ENCODE assay signal across 8 cellular contexts in genomic region chr4:17636696-17637351, GRCh38. TPM values are rescaled to one million over a fixed set of nuclear protein-coding genes. Genes with fewer than 3 reads are reported as not detected.
DNase-seq lines count a peak whose midpoint lies in the region; ATAC-seq and TF ChIP-seq lines count a peak whose summit lies in the region.

No MANE protein-coding gene starts in this region.

- peaks cover 0 to 1% of the 10 kb centered on the region in 2 donors for H3K9me3 ChIP-seq in breast epithelium

- H3K4me3 Mint-ChIP-seq in WTC11: no peak overlapping the region

- H3K27ac ChIP-seq in breast epithelium: no peak overlapping the region

- 0 out of 2 replicates have a peak, but pooled peaks cover 3% of the 10 kb centered on the region for H3K4me1 Mint-ChIP-seq in WTC11

- intact Hi-C loops in breast epithelium (cut with DNase I; ENCODE audit: low total_unique reads): no loop called here

- no peaks in the 10 kb centered on the region for H3K27me3 ChIP-seq in breast epithelium

- no peaks in the 10 kb centered on the region for H3K4me1 ChIP-seq in breast epithelium

- peak; percentile 91 for TF ChIP-seq CTCF in WTC11 (IDR thresholded peaks at IDR 0.05)
- TF ChIP-seq CTCF in breast epithelium (IDR thresholded peaks at IDR 0.05): peak in 2 of 3 donors; percentile 72 to 77

- ATAC-seq in HG02884 (IDR thresholded peaks at IDR 0.05; ENCODE audit: unreplicated experiment) (peak; percentile 90), WTC11 (peak; percentile 94)

- H3K27ac Mint-ChIP-seq in WTC11: peak overlapping the region; percentile 94

- H3K27me3 Mint-ChIP-seq in WTC11 (ENCODE audit: low read depth): no peaks in the 10 kb centered on the region

- peak; percentile 60 for DNase-seq in SIG-M5 treated with dmso at 0.1 percent for 504 hours (lab: John Stamatoyannopoulos, UW; ENCODE audit: unreplicated experiment)
- no peak for DNase-seq in SIG-M5 (lab: John Stamatoyannopoulos, UW)
- DNase-seq in NCI-H2029 (lab: John Stamatoyannopoulos, UW): peak; percentile 42
- peak; percentile 88 for DNase-seq in WTC11 (ENCODE audit: low spot score)
- peak; percentile 38 to 74 for DNase-seq in breast epithelium (ENCODE audit: low spot score in 2 of 2)
- DNase-seq in islet precursor cell: peak; percentile 91
- peak; percentile 17 to 63 for DNase-seq in stimulated activated CD4-positive, alpha-beta T cell treated with anti-CD3 and anti-CD28 coated beads, Interleukin-1b, Interleukin-23, amount 100 ng/mL, for 1 hour (ENCODE audit: low read depth in 2 of 2)

- POLR2A ChIA-PET in WTC11 (lab: Charles Lee): no interaction called here

- no peaks in the 10 kb centered on the region for H3K9me3 Mint-ChIP-seq in WTC11

- H3K36me3 ChIP-seq in breast epithelium: no peaks in the 10 kb centered on the region

- CTCF ChIA-PET in WTC11 (lab: Charles Lee): interaction anchor here (0.8 to 1.1 kb wide), 3 partner anchors 23 to 127 kb away, joined by 3 read pairs; no protein-coding TSS in a partner anchor

- TF ChIP-seq POLR2A in breast epithelium (IDR thresholded peaks at IDR 0.05): no peak

- H3K36me3 Mint-ChIP-seq in WTC11: peaks cover 31% of the 10 kb centered on the region

- H3K4me3 ChIP-seq in breast epithelium: no peak overlapping the region

TF ChIP-seq in WTC11, 78 proteins besides CTCF, POLR2A, EP300 and RAD21:
- 0 out of 2 replicates have a peak, but pooled peaks have one; percentile 27 for TF ChIP-seq MAX (CRISPR knock-in tag; IDR thresholded peaks at IDR 0.05)
- no peak for TF ChIP-seq MLX (CRISPR knock-in tag; IDR thresholded peaks at IDR 0.05)
- peak; percentile 65; the same call in 1 of the 2 replicates for TF ChIP-seq ZNF121 (CRISPR knock-in tag; IDR thresholded peaks at IDR 0.05)
- 0 out of 2 replicates have a peak, but pooled peaks have one; percentile 36 for TF ChIP-seq GTF2I (CRISPR knock-in tag; conservative IDR thresholded peaks at IDR 0.05)
- peak; percentile 92 for TF ChIP-seq ZNF423 (CRISPR knock-in tag; IDR thresholded peaks at IDR 0.05)

RNA-seq across cellular contexts. Expression of gene MED28, which starts 22.4 kb away (rescaled TPM):
- total RNA-seq in WTC11 (2021) (97.8 to 106 TPM (median 102 TPM) in 3 replicates), breast epithelium (10 to 100 TPM; 13.8 to 22.8 (median 19.7) TPM)

RNA-seq across cellular contexts. Expression of gene LAP3, which starts 59.8 kb away (rescaled TPM):
- total RNA-seq in WTC11 (2021) (46.6 to 52.7 TPM (median 48.4 TPM) in 3 replicates), breast epithelium (10 to 100 TPM; 72.4 to 93.4 (median 81.0) TPM)
